Comparison of ENCODE assay signal across 1 cellular context in the genomic region with DNA sequence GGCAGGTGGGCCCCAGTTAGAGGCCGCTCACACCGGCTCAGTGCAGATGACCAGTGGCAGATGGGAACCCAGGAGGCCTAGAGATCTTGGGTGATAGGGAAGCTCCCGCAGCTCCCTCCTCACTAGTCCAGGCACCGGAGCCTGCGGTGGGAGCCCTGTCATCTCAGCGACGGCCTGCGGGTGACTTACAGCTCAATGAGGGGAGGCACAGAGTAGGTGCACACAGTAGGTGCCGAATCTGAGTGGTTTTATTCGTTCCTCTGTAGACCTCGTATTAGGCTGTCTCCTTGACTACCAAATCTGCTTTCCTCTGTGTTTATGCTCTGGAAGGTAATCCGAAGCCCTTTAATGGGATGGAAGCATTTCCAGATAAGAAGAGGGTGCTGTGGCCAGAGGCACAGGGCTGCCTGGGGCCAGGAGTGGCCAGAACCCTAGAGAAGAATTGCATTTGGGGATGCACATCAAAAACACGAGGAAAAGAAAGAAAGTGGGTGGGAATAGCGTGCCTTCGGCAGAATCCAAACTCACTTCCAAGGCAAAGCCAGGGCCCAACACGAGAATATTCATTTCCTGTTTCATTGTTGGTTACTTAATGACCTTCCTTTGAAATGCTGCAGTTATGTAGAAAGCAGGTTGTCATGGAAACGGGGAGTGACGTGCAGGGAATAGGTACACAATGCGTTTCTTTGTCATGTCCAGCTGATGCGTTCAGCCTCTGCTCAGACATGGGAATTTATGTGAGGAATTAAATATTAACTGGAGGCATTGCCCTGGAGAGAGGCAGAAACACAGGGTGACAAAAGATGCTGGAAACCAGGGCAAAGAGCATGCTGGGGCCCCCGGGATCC.
TF ChIP-seq lines count a peak whose summit lies in the region.

No MANE protein-coding gene starts in this region.

TF ChIP-seq in HepG2, 621 proteins besides CTCF, POLR2A, EP300 and RAD21 (continued from another document and continues in another):
- TF ChIP-seq, protein P1, sequence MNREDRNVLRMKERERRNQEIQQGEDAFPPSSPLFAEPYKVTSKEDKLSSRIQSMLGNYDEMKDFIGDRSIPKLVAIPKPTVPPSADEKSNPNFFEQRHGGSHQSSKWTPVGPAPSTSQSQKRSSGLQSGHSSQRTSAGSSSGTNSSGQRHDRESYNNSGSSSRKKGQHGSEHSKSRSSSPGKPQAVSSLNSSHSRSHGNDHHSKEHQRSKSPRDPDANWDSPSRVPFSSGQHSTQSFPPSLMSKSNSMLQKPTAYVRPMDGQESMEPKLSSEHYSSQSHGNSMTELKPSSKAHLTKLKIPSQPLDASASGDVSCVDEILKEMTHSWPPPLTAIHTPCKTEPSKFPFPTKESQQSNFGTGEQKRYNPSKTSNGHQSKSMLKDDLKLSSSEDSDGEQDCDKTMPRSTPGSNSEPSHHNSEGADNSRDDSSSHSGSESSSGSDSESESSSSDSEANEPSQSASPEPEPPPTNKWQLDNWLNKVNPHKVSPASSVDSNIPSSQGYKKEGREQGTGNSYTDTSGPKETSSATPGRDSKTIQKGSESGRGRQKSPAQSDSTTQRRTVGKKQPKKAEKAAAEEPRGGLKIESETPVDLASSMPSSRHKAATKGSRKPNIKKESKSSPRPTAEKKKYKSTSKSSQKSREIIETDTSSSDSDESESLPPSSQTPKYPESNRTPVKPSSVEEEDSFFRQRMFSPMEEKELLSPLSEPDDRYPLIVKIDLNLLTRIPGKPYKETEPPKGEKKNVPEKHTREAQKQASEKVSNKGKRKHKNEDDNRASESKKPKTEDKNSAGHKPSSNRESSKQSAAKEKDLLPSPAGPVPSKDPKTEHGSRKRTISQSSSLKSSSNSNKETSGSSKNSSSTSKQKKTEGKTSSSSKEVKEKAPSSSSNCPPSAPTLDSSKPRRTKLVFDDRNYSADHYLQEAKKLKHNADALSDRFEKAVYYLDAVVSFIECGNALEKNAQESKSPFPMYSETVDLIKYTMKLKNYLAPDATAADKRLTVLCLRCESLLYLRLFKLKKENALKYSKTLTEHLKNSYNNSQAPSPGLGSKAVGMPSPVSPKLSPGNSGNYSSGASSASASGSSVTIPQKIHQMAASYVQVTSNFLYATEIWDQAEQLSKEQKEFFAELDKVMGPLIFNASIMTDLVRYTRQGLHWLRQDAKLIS (CRISPR knock-in tag; IDR thresholded peaks at IDR 0.05): no peak
- TF ChIP-seq KDM3A (CRISPR knock-in tag; IDR thresholded peaks at IDR 0.05; ENCODE audit: low read depth) (0 out of 2 replicates have a peak, but pooled peaks have one; percentile 17), MYC (CRISPR knock-in tag; IDR thresholded peaks at IDR 0.05; ENCODE audit: borderline replicate concordance) (peak; percentile 36; the same call in 1 of the 2 replicates), RFXAP (CRISPR knock-in tag; IDR thresholded peaks at IDR 0.05; ENCODE audit: borderline replicate concordance) (0 out of 2 replicates have a peak, but pooled peaks have one; percentile 31), HIVEP1 (CRISPR knock-in tag; IDR thresholded peaks at IDR 0.05) (no peak), ZSCAN31 (CRISPR knock-in tag; IDR thresholded peaks at IDR 0.05; ENCODE audit: low read depth) (no peak; the same call in none of the 2 replicates), ZNF251 (CRISPR knock-in tag; IDR thresholded peaks at IDR 0.05) (no peak), MAFK (conservative IDR thresholded peaks at IDR 0.05 in 1 of 2, IDR thresholded peaks at IDR 0.05 in 1 of 2; ENCODE audit: low read length in 2 of 2) (peak in 1 of 2 experiments; percentile 2; a peak in 1 of 4 replicates), ZNF598 (CRISPR knock-in tag; IDR thresholded peaks at IDR 0.05; ENCODE audit: borderline replicate concordance) (no peak), SMAD1 (CRISPR knock-in tag; IDR thresholded peaks at IDR 0.05; ENCODE audit: borderline replicate concordance, low read depth) (0 out of 2 replicates have a peak, but pooled peaks have one; percentile 41), PHF5A (CRISPR knock-in tag; IDR thresholded peaks at IDR 0.05; ENCODE audit: low read depth, unreplicated experiment) (peak; percentile 72), ARNT2 (CRISPR knock-in tag; IDR thresholded peaks at IDR 0.05; ENCODE audit: low read depth) (peak; percentile 22; the same call in 1 of the 2 replicates), FOXJ3 (CRISPR knock-in tag; IDR thresholded peaks at IDR 0.05; ENCODE audit: borderline replicate concordance) (peak; percentile 68), KMT2A (CRISPR knock-in tag; IDR thresholded peaks at IDR 0.05) (no peak), ZFP82 (CRISPR knock-in tag; IDR thresholded peaks at IDR 0.05; ENCODE audit: borderline replicate concordance) (0 out of 2 replicates have a peak, but pooled peaks have one; percentile 4), MTA3 (CRISPR knock-in tag; IDR thresholded peaks at IDR 0.05) (no peak), KLF13 (CRISPR knock-in tag; IDR thresholded peaks at IDR 0.05) (0 out of 2 replicates have a peak, but pooled peaks have one; percentile 84), STAG1 (CRISPR knock-in tag; IDR thresholded peaks at IDR 0.05) (0 out of 2 replicates have a peak, but pooled peaks have one; percentile 2), ZNF367 (CRISPR knock-in tag; IDR thresholded peaks at IDR 0.05; ENCODE audit: borderline replicate concordance) (no peak), TMF1 (CRISPR knock-in tag; IDR thresholded peaks at IDR 0.05; ENCODE audit: low read depth) (0 out of 2 replicates have a peak, but pooled peaks have one; percentile 64), HMG20A (CRISPR knock-in tag; IDR thresholded peaks at IDR 0.05; ENCODE audit: borderline replicate concordance) (peak; percentile 70), ZNF282 (IDR thresholded peaks at IDR 0.05; ENCODE audit: partially characterized antibody) (no peak), ZNF564 (CRISPR knock-in tag; IDR thresholded peaks at IDR 0.05) (peak; percentile 62; the same call in 1 of the 2 replicates), ZBTB3 (CRISPR knock-in tag; IDR thresholded peaks at IDR 0.05; ENCODE audit: borderline replicate concordance, low read depth) (no peak; the same call in 1 of the 2 replicates), ZBTB42 (CRISPR knock-in tag; IDR thresholded peaks at IDR 0.05) (no peak), SOX5 (CRISPR knock-in tag; IDR thresholded peaks at IDR 0.05; ENCODE audit: borderline replicate concordance) (peak; percentile 99), SRY (CRISPR knock-in tag; IDR thresholded peaks at IDR 0.05) (peak; percentile 39; the same call in 1 of the 2 replicates), GLI4 (CRISPR knock-in tag; IDR thresholded peaks at IDR 0.05; ENCODE audit: borderline replicate concordance) (no peak), HNRNPL (IDR thresholded peaks at IDR 0.05; ENCODE audit: low read depth, low read length) (no peak), SMARCC2 (IDR thresholded peaks at IDR 0.05) (no peak), NFIB (CRISPR knock-in tag; IDR thresholded peaks at IDR 0.05; ENCODE audit: borderline replicate concordance) (no peak)
- TF ChIP-seq, protein P2, sequence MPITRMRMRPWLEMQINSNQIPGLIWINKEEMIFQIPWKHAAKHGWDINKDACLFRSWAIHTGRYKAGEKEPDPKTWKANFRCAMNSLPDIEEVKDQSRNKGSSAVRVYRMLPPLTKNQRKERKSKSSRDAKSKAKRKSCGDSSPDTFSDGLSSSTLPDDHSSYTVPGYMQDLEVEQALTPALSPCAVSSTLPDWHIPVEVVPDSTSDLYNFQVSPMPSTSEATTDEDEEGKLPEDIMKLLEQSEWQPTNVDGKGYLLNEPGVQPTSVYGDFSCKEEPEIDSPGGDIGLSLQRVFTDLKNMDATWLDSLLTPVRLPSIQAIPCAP (CRISPR knock-in tag; IDR thresholded peaks at IDR 0.05; ENCODE audit: low read depth): no peak
- TF ChIP-seq, protein P3, sequence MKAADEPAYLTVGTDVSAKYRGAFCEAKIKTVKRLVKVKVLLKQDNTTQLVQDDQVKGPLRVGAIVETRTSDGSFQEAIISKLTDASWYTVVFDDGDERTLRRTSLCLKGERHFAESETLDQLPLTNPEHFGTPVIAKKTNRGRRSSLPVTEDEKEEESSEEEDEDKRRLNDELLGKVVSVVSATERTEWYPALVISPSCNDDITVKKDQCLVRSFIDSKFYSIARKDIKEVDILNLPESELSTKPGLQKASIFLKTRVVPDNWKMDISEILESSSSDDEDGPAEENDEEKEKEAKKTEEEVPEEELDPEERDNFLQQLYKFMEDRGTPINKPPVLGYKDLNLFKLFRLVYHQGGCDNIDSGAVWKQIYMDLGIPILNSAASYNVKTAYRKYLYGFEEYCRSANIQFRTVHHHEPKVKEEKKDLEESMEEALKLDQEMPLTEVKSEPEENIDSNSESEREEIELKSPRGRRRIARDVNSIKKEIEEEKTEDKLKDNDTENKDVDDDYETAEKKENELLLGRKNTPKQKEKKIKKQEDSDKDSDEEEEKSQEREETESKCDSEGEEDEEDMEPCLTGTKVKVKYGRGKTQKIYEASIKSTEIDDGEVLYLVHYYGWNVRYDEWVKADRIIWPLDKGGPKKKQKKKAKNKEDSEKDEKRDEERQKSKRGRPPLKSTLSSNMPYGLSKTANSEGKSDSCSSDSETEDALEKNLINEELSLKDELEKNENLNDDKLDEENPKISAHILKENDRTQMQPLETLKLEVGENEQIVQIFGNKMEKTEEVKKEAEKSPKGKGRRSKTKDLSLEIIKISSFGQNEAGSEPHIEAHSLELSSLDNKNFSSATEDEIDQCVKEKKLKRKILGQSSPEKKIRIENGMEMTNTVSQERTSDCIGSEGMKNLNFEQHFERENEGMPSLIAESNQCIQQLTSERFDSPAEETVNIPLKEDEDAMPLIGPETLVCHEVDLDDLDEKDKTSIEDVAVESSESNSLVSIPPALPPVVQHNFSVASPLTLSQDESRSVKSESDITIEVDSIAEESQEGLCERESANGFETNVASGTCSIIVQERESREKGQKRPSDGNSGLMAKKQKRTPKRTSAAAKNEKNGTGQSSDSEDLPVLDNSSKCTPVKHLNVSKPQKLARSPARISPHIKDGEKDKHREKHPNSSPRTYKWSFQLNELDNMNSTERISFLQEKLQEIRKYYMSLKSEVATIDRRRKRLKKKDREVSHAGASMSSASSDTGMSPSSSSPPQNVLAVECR (CRISPR knock-in tag; IDR thresholded peaks at IDR 0.05; ENCODE audit: borderline replicate concordance): peak; percentile 67; the same call in 1 of the 2 replicates
- TF ChIP-seq, protein P4, sequence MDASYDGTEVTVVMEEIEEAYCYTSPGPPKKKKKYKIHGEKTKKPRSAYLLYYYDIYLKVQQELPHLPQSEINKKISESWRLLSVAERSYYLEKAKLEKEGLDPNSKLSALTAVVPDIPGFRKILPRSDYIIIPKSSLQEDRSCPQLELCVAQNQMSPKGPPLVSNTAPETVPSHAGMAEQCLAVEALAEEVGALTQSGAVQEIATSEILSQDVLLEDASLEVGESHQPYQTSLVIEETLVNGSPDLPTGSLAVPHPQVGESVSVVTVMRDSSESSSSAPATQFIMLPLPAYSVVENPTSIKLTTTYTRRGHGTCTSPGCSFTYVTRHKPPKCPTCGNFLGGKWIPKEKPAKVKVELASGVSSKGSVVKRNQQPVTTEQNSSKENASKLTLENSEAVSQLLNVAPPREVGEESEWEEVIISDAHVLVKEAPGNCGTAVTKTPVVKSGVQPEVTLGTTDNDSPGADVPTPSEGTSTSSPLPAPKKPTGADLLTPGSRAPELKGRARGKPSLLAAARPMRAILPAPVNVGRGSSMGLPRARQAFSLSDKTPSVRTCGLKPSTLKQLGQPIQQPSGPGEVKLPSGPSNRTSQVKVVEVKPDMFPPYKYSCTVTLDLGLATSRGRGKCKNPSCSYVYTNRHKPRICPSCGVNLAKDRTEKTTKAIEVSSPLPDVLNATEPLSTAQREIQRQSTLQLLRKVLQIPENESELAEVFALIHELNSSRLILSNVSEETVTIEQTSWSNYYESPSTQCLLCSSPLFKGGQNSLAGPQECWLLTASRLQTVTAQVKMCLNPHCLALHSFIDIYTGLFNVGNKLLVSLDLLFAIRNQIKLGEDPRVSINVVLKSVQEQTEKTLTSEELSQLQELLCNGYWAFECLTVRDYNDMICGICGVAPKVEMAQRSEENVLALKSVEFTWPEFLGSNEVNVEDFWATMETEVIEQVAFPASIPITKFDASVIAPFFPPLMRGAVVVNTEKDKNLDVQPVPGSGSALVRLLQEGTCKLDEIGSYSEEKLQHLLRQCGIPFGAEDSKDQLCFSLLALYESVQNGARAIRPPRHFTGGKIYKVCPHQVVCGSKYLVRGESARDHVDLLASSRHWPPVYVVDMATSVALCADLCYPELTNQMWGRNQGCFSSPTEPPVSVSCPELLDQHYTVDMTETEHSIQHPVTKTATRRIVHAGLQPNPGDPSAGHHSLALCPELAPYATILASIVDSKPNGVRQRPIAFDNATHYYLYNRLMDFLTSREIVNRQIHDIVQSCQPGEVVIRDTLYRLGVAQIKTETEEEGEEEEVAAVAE (CRISPR knock-in tag; IDR thresholded peaks at IDR 0.05; ENCODE audit: borderline replicate concordance): no peak; the same call in 1 of the 2 replicates
- TF ChIP-seq, protein P5, sequence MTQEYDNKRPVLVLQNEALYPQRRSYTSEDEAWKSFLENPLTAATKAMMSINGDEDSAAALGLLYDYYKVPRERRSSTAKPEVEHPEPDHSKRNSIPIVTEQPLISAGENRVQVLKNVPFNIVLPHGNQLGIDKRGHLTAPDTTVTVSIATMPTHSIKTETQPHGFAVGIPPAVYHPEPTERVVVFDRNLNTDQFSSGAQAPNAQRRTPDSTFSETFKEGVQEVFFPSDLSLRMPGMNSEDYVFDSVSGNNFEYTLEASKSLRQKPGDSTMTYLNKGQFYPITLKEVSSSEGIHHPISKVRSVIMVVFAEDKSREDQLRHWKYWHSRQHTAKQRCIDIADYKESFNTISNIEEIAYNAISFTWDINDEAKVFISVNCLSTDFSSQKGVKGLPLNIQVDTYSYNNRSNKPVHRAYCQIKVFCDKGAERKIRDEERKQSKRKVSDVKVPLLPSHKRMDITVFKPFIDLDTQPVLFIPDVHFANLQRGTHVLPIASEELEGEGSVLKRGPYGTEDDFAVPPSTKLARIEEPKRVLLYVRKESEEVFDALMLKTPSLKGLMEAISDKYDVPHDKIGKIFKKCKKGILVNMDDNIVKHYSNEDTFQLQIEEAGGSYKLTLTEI (CRISPR knock-in tag; conservative IDR thresholded peaks at IDR 0.05): no peak
- TF ChIP-seq, protein P6, sequence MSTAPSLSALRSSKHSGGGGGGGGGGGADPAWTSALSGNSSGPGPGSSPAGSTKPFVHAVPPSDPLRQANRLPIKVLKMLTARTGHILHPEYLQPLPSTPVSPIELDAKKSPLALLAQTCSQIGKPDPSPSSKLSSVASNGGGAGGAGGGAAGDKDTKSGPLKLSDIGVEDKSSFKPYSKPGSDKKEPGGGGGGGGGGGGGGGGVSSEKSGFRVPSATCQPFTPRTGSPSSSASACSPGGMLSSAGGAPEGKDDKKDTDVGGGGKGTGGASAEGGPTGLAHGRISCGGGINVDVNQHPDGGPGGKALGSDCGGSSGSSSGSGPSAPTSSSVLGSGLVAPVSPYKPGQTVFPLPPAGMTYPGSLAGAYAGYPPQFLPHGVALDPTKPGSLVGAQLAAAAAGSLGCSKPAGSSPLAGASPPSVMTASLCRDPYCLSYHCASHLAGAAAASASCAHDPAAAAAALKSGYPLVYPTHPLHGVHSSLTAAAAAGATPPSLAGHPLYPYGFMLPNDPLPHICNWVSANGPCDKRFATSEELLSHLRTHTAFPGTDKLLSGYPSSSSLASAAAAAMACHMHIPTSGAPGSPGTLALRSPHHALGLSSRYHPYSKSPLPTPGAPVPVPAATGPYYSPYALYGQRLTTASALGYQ (CRISPR knock-in tag; IDR thresholded peaks at IDR 0.05): peak; percentile 60; the same call in 1 of the 2 replicates
- TF ChIP-seq, protein P7, sequence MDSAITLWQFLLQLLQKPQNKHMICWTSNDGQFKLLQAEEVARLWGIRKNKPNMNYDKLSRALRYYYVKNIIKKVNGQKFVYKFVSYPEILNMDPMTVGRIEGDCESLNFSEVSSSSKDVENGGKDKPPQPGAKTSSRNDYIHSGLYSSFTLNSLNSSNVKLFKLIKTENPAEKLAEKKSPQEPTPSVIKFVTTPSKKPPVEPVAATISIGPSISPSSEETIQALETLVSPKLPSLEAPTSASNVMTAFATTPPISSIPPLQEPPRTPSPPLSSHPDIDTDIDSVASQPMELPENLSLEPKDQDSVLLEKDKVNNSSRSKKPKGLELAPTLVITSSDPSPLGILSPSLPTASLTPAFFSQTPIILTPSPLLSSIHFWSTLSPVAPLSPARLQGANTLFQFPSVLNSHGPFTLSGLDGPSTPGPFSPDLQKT (CRISPR knock-in tag; IDR thresholded peaks at IDR 0.05; ENCODE audit: borderline replicate concordance): no peak
